Comparison of ENCODE assay signal across 10 cellular contexts in the genomic region with DNA sequence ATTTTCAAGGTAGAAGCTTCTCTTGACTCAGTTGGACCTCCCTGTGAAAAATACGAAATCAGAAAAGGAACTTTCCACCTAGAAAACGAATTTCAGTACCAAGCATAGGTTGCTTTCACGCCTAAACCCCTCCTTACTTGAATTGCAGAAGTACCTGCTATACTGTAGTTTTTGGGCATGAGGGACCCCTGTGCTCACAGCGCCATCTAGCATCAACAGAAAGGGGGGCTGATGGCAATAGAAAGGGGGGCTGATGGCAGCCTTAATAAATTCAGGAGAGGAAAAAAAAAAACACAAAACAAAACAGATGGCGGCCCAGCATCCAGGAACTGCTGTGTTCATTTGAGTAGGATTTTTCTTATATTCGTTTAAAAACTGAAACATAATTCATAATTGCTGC.
DNase-seq lines count a peak whose midpoint lies in the region; ATAC-seq and TF ChIP-seq lines count a peak whose summit lies in the region.
"Had no signal": no experiment of that assay in that cellular context is flagged by ENCODE, and none has a peak within 500 bp of the region (broad histone marks: within the 10 kb centered on the region; RNA-seq: fewer than 3 reads in every experiment).

No MANE protein-coding gene starts in this region.

- CTCF ChIA-PET in AG04450 (lab: Charles Lee): no interaction called here

- no peak overlapping the region for H3K27ac Mint-ChIP-seq in HFFc6

- peaks cover 1% of the 10 kb centered on the region; the same call in 1 of the 2 replicates for H3K27me3 Mint-ChIP-seq in HFFc6 (ENCODE audit: insufficient read depth)

- H3K9ac ChIP-seq in muscle layer of colon (ENCODE audit: low read length): no peak overlapping the region

- H3K4me1 ChIP-seq in muscle layer of colon (ENCODE audit: insufficient read depth, low read length): no peaks in the 10 kb centered on the region
- H3K4me1 ChIP-seq: thyroid gland had no signal

- no peaks in the 10 kb centered on the region for H3K4me1 Mint-ChIP-seq in HFFc6 (ENCODE audit: low read depth)

- peaks cover 13% of the 10 kb centered on the region for H3K9me3 Mint-ChIP-seq in HFFc6

- no peaks in the 10 kb centered on the region for H3K36me3 ChIP-seq in muscle layer of colon (ENCODE audit: insufficient read depth, low read length)
- H3K36me3 ChIP-seq: thyroid gland had no signal

- peaks cover 4% of the 10 kb centered on the region for H3K36me3 Mint-ChIP-seq in HFFc6 (ENCODE audit: low read depth)

- POLR2A ChIA-PET in AG04450 (lab: Yijun Ruan, JAX): interaction anchor here (1.0 to 1.4 kb wide), 2 partner anchors 86 to 667 kb away, joined by 3 to 4 read pairs; a partner anchor contains a TSS

- peaks cover 9% of the 10 kb centered on the region; the same call in 1 of the 2 replicates for H3K9me3 ChIP-seq in AG04450 (ENCODE audit: control insufficient read depth, insufficient read depth, low read length)
- no peaks in the 10 kb centered on the region for H3K9me3 ChIP-seq in muscle layer of colon (ENCODE audit: low read length)
- H3K9me3 ChIP-seq: thyroid gland had no signal

- ATAC-seq in HG02885 (IDR thresholded peaks at IDR 0.05; ENCODE audit: poor library complexity, unreplicated experiment): no peak

- H3K4me3 Mint-ChIP-seq in HFFc6: peak overlapping the region; percentile 86; the same call in 1 of the 2 replicates

- H3K27ac ChIP-seq in AG04450 (ENCODE audit: low read depth, low read length): no peak overlapping the region
- H3K27ac ChIP-seq in coronary artery: no peak overlapping the region
- no peak overlapping the region for H3K27ac ChIP-seq in muscle layer of colon (ENCODE audit: low read depth, low read length)

- no peak for TF ChIP-seq CTCF in AG04450 (IDR thresholded peaks at IDR 0.05; ENCODE audit: low read depth, low read length)
- TF ChIP-seq CTCF in HFFc6 (IDR thresholded peaks at IDR 0.05): no peak
- no peak for TF ChIP-seq CTCF in coronary artery (IDR thresholded peaks at IDR 0.05)

- H3K27me3 ChIP-seq in AG04450 (ENCODE audit: control insufficient read depth, insufficient read depth, low read length): no peaks in the 10 kb centered on the region
- no peaks in the 10 kb centered on the region for H3K27me3 ChIP-seq in muscle layer of colon (ENCODE audit: control insufficient read depth in 1 of 2, insufficient read depth in 2 of 2, low read length in 2 of 2)
- H3K27me3 ChIP-seq: thyroid gland had no signal

- DNase-seq in AG04450 (ENCODE audit: low read depth, low spot score) (no peak), HFFc6 (no peak), coronary artery (ENCODE audit: low spot score) (no peak), islet precursor cell (no peak), SIG-M5 treated with dmso at 0.1 percent for 504 hours (lab: John Stamatoyannopoulos, UW; ENCODE audit: unreplicated experiment) (no peak)
- DNase-seq in activated effector memory CD4-positive, alpha-beta T cell treated with anti-CD3 and anti-CD28 coated beads, Interleukin-2, amount 50 U/mL, for 16 hours: no peak
- DNase-seq: DMS53 had no signal

- H3K4me3 ChIP-seq in AG04450 (ENCODE audit: low read depth, low read length) (peak overlapping the region; percentile 63), coronary artery (peak overlapping the region; percentile 71), muscle layer of colon (ENCODE audit: low read depth in 1 of 2, low read length in 2 of 2) (peak overlapping the region; percentile 10 to 73)
